8 cellular contexts compared by ENCODE assay signal in the genomic region with DNA sequence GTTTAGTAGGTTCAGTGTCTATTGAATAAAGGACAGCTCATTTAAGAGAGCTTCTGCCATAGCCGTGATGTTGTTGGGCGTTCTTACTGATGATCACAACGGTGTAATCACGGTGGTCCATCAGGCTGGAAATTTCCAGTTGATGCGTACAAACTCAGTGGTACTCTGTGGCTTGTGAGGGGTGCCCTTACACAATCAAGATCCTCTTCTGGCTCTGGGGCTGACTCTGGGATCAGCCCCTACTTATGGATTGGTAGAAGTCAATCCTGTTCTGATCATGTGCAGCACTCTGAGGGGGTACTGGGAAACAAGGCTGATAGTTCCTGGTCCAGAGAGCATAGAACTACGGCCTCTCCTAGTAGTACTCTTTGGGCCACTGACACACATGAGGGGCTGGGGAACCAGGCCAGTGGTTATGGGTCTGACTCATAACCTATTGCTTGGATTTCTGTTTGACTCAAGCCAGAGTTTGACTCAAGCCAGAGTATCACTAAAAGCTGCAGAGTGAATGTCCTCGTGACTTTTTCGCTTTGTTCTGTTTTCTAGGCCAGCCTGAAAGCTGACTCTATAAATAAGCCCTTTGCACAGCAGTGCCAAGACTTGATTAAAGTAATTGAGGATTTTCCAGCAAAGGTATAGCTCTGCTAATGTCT.
DNase-seq lines count a peak whose midpoint lies in the region; ATAC-seq and TF ChIP-seq lines count a peak whose summit lies in the region.
"Not testable (repeated sequence)": the region's sequence is repeated elsewhere in the genome, so short reads cannot be mapped to it uniquely, and the experiment has no call there.

No MANE protein-coding gene starts in this region.

- peak; percentile 45 for DNase-seq in activated CD4-positive, alpha-beta T cell treated with anti-CD3 and anti-CD28 coated beads for 48 hours
- DNase-seq in astrocyte of the spinal cord (ENCODE audit: low read depth, low spot score) (peak; percentile 71), medulla oblongata (ENCODE audit: extremely low spot score) (peak; percentile 63)

- not testable (repeated sequence) for TF ChIP-seq CTCF in astrocyte of the spinal cord (IDR thresholded peaks at IDR 0.05; ENCODE audit: low read depth, low read length)

- not testable (repeated sequence) for H2AFZ ChIP-seq in ACC112 (ENCODE audit: low read length, unreplicated experiment)

- in situ Hi-C loops in astrocyte of the spinal cord (cut with HindIII; ENCODE audit: low sequenced_read_pairs): not testable (repeated sequence)

- H3K27me3 ChIP-seq in ACC112 (ENCODE audit: insufficient read depth, low read length): not testable (repeated sequence)

- peaks cover 51% of the 10 kb centered on the region for H3K79me2 ChIP-seq in ACC112 (ENCODE audit: control insufficient read depth, insufficient read depth, low read length, unreplicated experiment)

- H3K4me1 ChIP-seq in ACC112 (ENCODE audit: control insufficient read depth, insufficient read depth, low read length, unreplicated experiment): peaks cover 14% of the 10 kb centered on the region

- H3K4me3 ChIP-seq in ACC112 (ENCODE audit: low read depth, low read length); astrocyte of the spinal cord (ENCODE audit: low read depth, low read length): not testable (repeated sequence)

- peak; percentile 89 for ATAC-seq in GM18867 (IDR thresholded peaks at IDR 0.05; ENCODE audit: unreplicated experiment)
- peak; percentile 63 for ATAC-seq in GM21528 (IDR thresholded peaks at IDR 0.05; ENCODE audit: low FRiP score, unreplicated experiment)
- peak; percentile 42 for ATAC-seq in HG02970 (IDR thresholded peaks at IDR 0.05; ENCODE audit: low FRiP score, unreplicated experiment)
- peak; percentile 94 for ATAC-seq in HG03469 (IDR thresholded peaks at IDR 0.05; ENCODE audit: unreplicated experiment)

- not testable (repeated sequence) for H3K36me3 ChIP-seq in ACC112 (ENCODE audit: insufficient read depth, low read length)

- H3K27ac ChIP-seq in ACC112 (ENCODE audit: low read depth, low read length): peak overlapping the region; percentile 37; the same call in 1 of the 2 replicates

Comparison
In these comparisons a context has a peak if more than half of its experiments do, and no peak if none do; other contexts are left out.
1. ATAC-seq: peak in every context shown above with its lines; median percentile 94 in HG03469; 89 in GM18867; 63 in GM21528; 42 in HG02970.